ENCODE assay signal across 9 cellular contexts in genomic region chrX:155148724-155149537, GRCh38.
DNase-seq lines count a peak whose midpoint lies in the region; ATAC-seq and TF ChIP-seq lines count a peak whose summit lies in the region.
"Had no signal": no experiment of that assay in that cellular context is flagged by ENCODE, and none has a peak within 500 bp of the region (broad histone marks: within the 10 kb centered on the region; RNA-seq: fewer than 3 reads in every experiment).

No MANE protein-coding gene starts in this region.

- H3K9ac ChIP-seq in DND-41 (ENCODE audit: low read depth, low read length) = no peak overlapping the region

- peak; percentile 73 for TF ChIP-seq CTCF in DND-41 (IDR thresholded peaks at IDR 0.05; ENCODE audit: borderline replicate concordance, extremely low read depth, low read length, poor library complexity, severe bottlenecking)

- no peaks in the 10 kb centered on the region for H4K20me1 ChIP-seq in DND-41 (ENCODE audit: insufficient read depth, low read length)

- H3K27me3 ChIP-seq in DND-41 (ENCODE audit: insufficient read depth, low read length, poor library complexity) = no peaks in the 10 kb centered on the region
- no peaks in the 10 kb centered on the region for H3K27me3 ChIP-seq in effector memory CD4-positive, alpha-beta T cell (replicated peaks; ENCODE audit: control insufficient read depth, insufficient read depth, low read length, poor library complexity, severe bottlenecking)

- H3K4me2 ChIP-seq in DND-41 (ENCODE audit: insufficient read depth, low read length) = no peak overlapping the region

- no peaks in the 10 kb centered on the region for H3K79me2 ChIP-seq in DND-41 (ENCODE audit: insufficient read depth, low read length)

- no peak overlapping the region for H2AFZ ChIP-seq in DND-41 (ENCODE audit: low read depth, low read length)

- H3K27ac ChIP-seq in DND-41 (ENCODE audit: low read length) = no peak overlapping the region
- no peak overlapping the region for H3K27ac ChIP-seq in effector memory CD4-positive, alpha-beta T cell (ENCODE audit: insufficient read depth, low read length, poor library complexity, severe bottlenecking)

- H3K36me3 ChIP-seq in DND-41 (ENCODE audit: insufficient read depth, low read length) = no peaks in the 10 kb centered on the region
- no peaks in the 10 kb centered on the region for H3K36me3 ChIP-seq in effector memory CD4-positive, alpha-beta T cell (ENCODE audit: control insufficient read depth, insufficient read depth, low read length)

- no peak overlapping the region for H3K4me3 ChIP-seq in DND-41 (ENCODE audit: low read depth in 1 of 2, low read length in 2 of 2)
- H3K4me3 ChIP-seq in effector memory CD4-positive, alpha-beta T cell (ENCODE audit: insufficient read depth, low read depth, low read length, poor library complexity, severe bottlenecking) = no peak overlapping the region

- no peaks in the 10 kb centered on the region for H3K9me3 ChIP-seq in DND-41 (ENCODE audit: insufficient read depth, low read length, severe bottlenecking)
- H3K9me3 ChIP-seq in effector memory CD4-positive, alpha-beta T cell (ENCODE audit: control insufficient read depth, low read length) = no peaks in the 10 kb centered on the region

- DNase-seq in DND-41 (peak; percentile 39), HT-29 (ENCODE audit: low spot score) (peak; percentile 49), foreskin melanocyte (peak; percentile 1)
- peak; percentile 16 to 49 for DNase-seq in activated CD4-positive, alpha-beta T cell treated with anti-CD3 and anti-CD28 coated beads, Interleukin-2, amount 50 U/mL, for 48 hours
- peak; percentile 23 to 28 for DNase-seq in stimulated activated CD4-positive, alpha-beta T cell treated with anti-CD3 and anti-CD28 coated beads, Interleukin-2, amount 100 ng/mL, for 48 hours
- DNase-seq in effector memory CD4-positive, alpha-beta T cell = no peak

- ATAC-seq in DND-41 (ENCODE audit: insufficient read depth, low read depth) = peak; percentile 62
- no peak for ATAC-seq in GM21360 (IDR thresholded peaks at IDR 0.05; ENCODE audit: unreplicated experiment)
- no peak for ATAC-seq in HG03045 (IDR thresholded peaks at IDR 0.05; ENCODE audit: unreplicated experiment)
- ATAC-seq: T-cell had no signal

- H3K4me1 ChIP-seq in DND-41 (ENCODE audit: insufficient read depth, low read length) = no peaks in the 10 kb centered on the region
- H3K4me1 ChIP-seq in effector memory CD4-positive, alpha-beta T cell (ENCODE audit: control insufficient read depth, insufficient read depth, low read length, poor library complexity, severe bottlenecking) = no peaks in the 10 kb centered on the region

Comparison
In these comparisons a context has a peak if more than half of its experiments do, and no peak if none do; other contexts are left out.
1. DNase-seq: peak in DND-41 (single experiment), HT-29 (single experiment), activated CD4-positive, alpha-beta T cell treated with anti-CD3 and anti-CD28 coated beads, Interleukin-2, amount 50 U/mL, for 48 hours (2 of 2), foreskin melanocyte (single experiment) and stimulated activated CD4-positive, alpha-beta T cell treated with anti-CD3 and anti-CD28 coated beads, Interleukin-2, amount 100 ng/mL, for 48 hours (2 of 2); none in effector memory CD4-positive, alpha-beta T cell (0 of 3).